Comparison of ENCODE assay signal across 9 cellular contexts in genomic region chr17:50290074-50290702, GRCh38. TPM values are rescaled to one million over a fixed set of nuclear protein-coding genes. Genes with fewer than 3 reads are reported as not detected.
DNase-seq lines count a peak whose midpoint lies in the region; ATAC-seq, FAIRE-seq and TF ChIP-seq lines count a peak whose summit lies in the region.
"Had no signal": no experiment of that assay in that cellular context is flagged by ENCODE, and none has a peak within 500 bp of the region (broad histone marks: within the 10 kb centered on the region; RNA-seq: fewer than 3 reads in every experiment).

No MANE protein-coding gene starts in this region.

- no peaks in the 10 kb centered on the region for H3K36me3 ChIP-seq in DND-41 (ENCODE audit: insufficient read depth, low read length)
- no peaks in the 10 kb centered on the region for H3K36me3 ChIP-seq in K562 (ENCODE audit: control insufficient read depth, insufficient read depth, low read length)
- H3K36me3 ChIP-seq in stomach = no peaks in the 10 kb centered on the region

- in situ Hi-C loops in K562 (cut with MboI) = loop anchor here (5.0 kb wide), 1 partner anchor 193 kb away; the partner anchor contains the start of gene PDK2

- DNase-seq in DND-41 (no peak), NB4 (ENCODE audit: low read depth) (peak; percentile 97), K562 (ENCODE audit: extremely low read depth in 1 of 4, low spot score in 3 of 4) (peak in 1 of 4 experiments; percentile 37), left colon (peak; percentile 50 to 67), stomach (peak; percentile 77)
- DNase-seq in effector CD8-positive, alpha-beta T cell (lab: John Stamatoyannopoulos, UW) = no peak

- TF ChIP-seq RAD21 in K562 (CRISPR knock-in tag; conservative IDR thresholded peaks at IDR 0.05 in 1 of 2, IDR thresholded peaks at IDR 0.05 in 1 of 2) = no peak

- H3K4me2 ChIP-seq in DND-41 (ENCODE audit: insufficient read depth, low read length) (no peak overlapping the region), K562 (ENCODE audit: insufficient read depth, low read length) (peak overlapping the region; percentile 45)

- no peaks in the 10 kb centered on the region for H3K9me1 ChIP-seq in K562 (ENCODE audit: control insufficient read depth, insufficient read depth, low read length)

- FAIRE-seq in K562 (lab: Jason Lieb, UNC) = peak; percentile 72
- FAIRE-seq: islet of Langerhans had no signal

- no peak overlapping the region for H3K4me3 ChIP-seq in DND-41 (ENCODE audit: low read depth in 1 of 2, low read length in 2 of 2)
- H3K4me3 ChIP-seq in NB4 (ENCODE audit: low read depth, low read length) = no peak overlapping the region
- no peak overlapping the region for H3K4me3 ChIP-seq in K562
- peak overlapping the region in 3 of 4 donors; percentile 5 to 21 (median 10) for H3K4me3 ChIP-seq in stomach

- H2AFZ ChIP-seq in DND-41 (ENCODE audit: low read depth, low read length) (no peak overlapping the region), K562 (ENCODE audit: low read depth, low read length) (peak overlapping the region; percentile 83)

- no peaks in the 10 kb centered on the region for H3K79me2 ChIP-seq in DND-41 (ENCODE audit: insufficient read depth, low read length)
- no peaks in the 10 kb centered on the region for H3K79me2 ChIP-seq in K562 (ENCODE audit: control insufficient read depth, insufficient read depth, low read length)

- POLR2A ChIA-PET in K562 (lab: Yijun Ruan, JAX) = interaction anchor here (0.5 to 1.2 kb wide), 6 partner anchors 9 to 1619 kb away, joined by 3 to 5 read pairs (median 3); no protein-coding TSS in a partner anchor

- H3K4me1 ChIP-seq in DND-41 (ENCODE audit: insufficient read depth, low read length) (no peaks in the 10 kb centered on the region), K562 (replicated peaks in 1 of 2; ENCODE audit: control insufficient read depth in 2 of 2, insufficient read depth in 2 of 2, low read length in 2 of 2) (peaks cover 0 to 14% of the 10 kb centered on the region in 2 experiments; a peak in 3 of 5 replicates), stomach (peaks cover 12 to 55% (median 22%) of the 10 kb centered on the region in 4 donors)

- WGBS in K562 (ENCODE audit: insufficient coverage, low coverage, missing lambda C conversion rate) = 3% methylated on average over 8 of the region's 8 CpGs
- WGBS in stomach, 5 donors = 26 to 54% (median 42%) methylated on average over 6 to 8 of the region's 8 CpGs

- H4K20me1 ChIP-seq in DND-41 (ENCODE audit: insufficient read depth, low read length) (no peaks in the 10 kb centered on the region), K562 (replicated peaks; ENCODE audit: control insufficient read depth, insufficient read depth, low read length) (no peaks in the 10 kb centered on the region)

- H3K9ac ChIP-seq in DND-41 (ENCODE audit: low read depth, low read length) (no peak overlapping the region), K562 (ENCODE audit: insufficient read depth in 1 of 2, low read depth in 2 of 2, low read length in 2 of 2) (peak overlapping the region; percentile 4 to 12; a peak in 2 of 4 replicates)

- TF ChIP-seq CTCF in DND-41 (IDR thresholded peaks at IDR 0.05; ENCODE audit: borderline replicate concordance, extremely low read depth, low read length, poor library complexity, severe bottlenecking) (no peak), NB4 (IDR thresholded peaks at IDR 0.05; ENCODE audit: low read depth, low read length) (no peak), K562 (IDR thresholded peaks at IDR 0.05 in 2 of 3, conservative IDR thresholded peaks at IDR 0.05 in 1 of 3; ENCODE audit: insufficient read depth in 2 of 3, low read depth in 1 of 3, low read length in 3 of 3) (no peak), stomach (IDR thresholded peaks at IDR 0.05) (no peak)

- no TSS peak for BruUV-seq in K562 (replicated peaks; lab: Mats Ljungman, UMichigan)

- intact Hi-C loops in K562 (cut with micrococcal nuclease) = loop anchor here (10.0 kb wide), 1 partner anchor 185 kb away; the partner anchor contains the start of gene RSAD1
- intact Hi-C loops in left colon (cut with DNase I, micrococcal nuclease) = loop anchor here in 1 of 2 donors (10.0 kb wide), 1 partner anchor 195 kb away; the partner anchor contains the start of gene PDK2
- intact Hi-C loops in stomach (cut with DNase I; ENCODE audit: low total_unique reads) = no loop called here

- H3K9me3 ChIP-seq in DND-41 (ENCODE audit: insufficient read depth, low read length, severe bottlenecking) (no peaks in the 10 kb centered on the region), K562 (replicated peaks; ENCODE audit: control insufficient read depth, insufficient read depth, low read depth, low read length) (no peaks in the 10 kb centered on the region), stomach (no peaks in the 10 kb centered on the region)

- 0 out of 3 replicates have a peak, but pooled peaks have one; percentile 22 for ATAC-seq in DND-41 (ENCODE audit: insufficient read depth, low read depth)
- peak; percentile 87 for ATAC-seq in K562
- peak; percentile 89 for ATAC-seq in left colon
- no peak for ATAC-seq in HG03280 (IDR thresholded peaks at IDR 0.05; ENCODE audit: unreplicated experiment)
- ATAC-seq in HG03095 (IDR thresholded peaks at IDR 0.05; ENCODE audit: unreplicated experiment) = no peak

- TF ChIP-seq EP300 in K562 (IDR thresholded peaks at IDR 0.05; ENCODE audit: low read length) = peak; percentile 21; the same call in 1 of the 2 replicates
- TF ChIP-seq EP300 in stomach (IDR thresholded peaks at IDR 0.05) = peak; percentile 77

- H3K27me3 ChIP-seq in DND-41 (ENCODE audit: insufficient read depth, low read length, poor library complexity) (peaks cover 21% of the 10 kb centered on the region), K562 (ENCODE audit: control insufficient read depth in 2 of 2, insufficient read depth in 2 of 2, low read length in 2 of 2) (peaks cover 2 to 32% of the 10 kb centered on the region in 2 experiments; a peak in 3 of 5 replicates), stomach (no peaks in the 10 kb centered on the region)

- no peak overlapping the region for H3K27ac ChIP-seq in DND-41 (ENCODE audit: low read length)
- H3K27ac ChIP-seq in K562 (ENCODE audit: extremely low read depth, low read depth, low read length) = no peak overlapping the region; the same call in 2 of the 3 replicates
- H3K27ac ChIP-seq in stomach = peak overlapping the region; percentile 64 to 91 (median 86)

- CTCF ChIA-PET in K562 (lab: Yijun Ruan, JAX; ENCODE audit: low intra/inter-chr PET ratio) = interaction anchor here (0.6 kb wide), 1 partner anchor 15 kb away, joined by 3 read pairs; no protein-coding TSS in a partner anchor

- TF ChIP-seq POLR2A in NB4 (IDR thresholded peaks at IDR 0.05; ENCODE audit: extremely low read depth, insufficient read length) = no peak
- no peak for TF ChIP-seq POLR2A in K562 (conservative IDR thresholded peaks at IDR 0.05)
- no peak for TF ChIP-seq POLR2A in stomach (IDR thresholded peaks at IDR 0.05)

RNA-seq across cellular contexts. Expression of gene TMEM92, which starts 15.9 kb away (rescaled TPM):
- total RNA-seq in K562 (2011; cell fraction: chromatin; rRNA removed; ENCODE audit: low replicate concordance) = 0.62 and 2.3 TPM in 2 replicates
- total RNA-seq in K562 (2011; cell fraction: nucleolus; rRNA removed) = 0.79 and 2.2 TPM in 2 replicates
- 0.44 and 1.2 TPM in 2 replicates for total RNA-seq in K562 (2011; cell fraction: nucleoplasm; rRNA removed)
- total RNA-seq in K562 (2014; rRNA removed) (0.32 TPM in 1 of 2 replicates, not detected in the other), K562 (2014; rRNA removed; fragmentation: Illumina TruSeq; extraction: Trizol) (0.10 and 0.18 TPM in 2 replicates), K562 (2015; rRNA removed; fragmentation: Illumina TruSeq; extraction: Trizol) (0.14 and 0.23 TPM in 2 replicates), K562 (2021) (0.40 and 0.47 TPM in 2 replicates), left colon (1 to 10 TPM; 3.4 to 9.4 TPM), stomach (10 to 100 TPM in 3 of 5 donors, 1 to 10 TPM in 2; 2.7 to 24.9 (median 10.4) TPM)
- polyA plus RNA-seq in K562 (2011; rRNA removed) (0.22 and 1.1 TPM in 2 replicates), K562 (2014; fragmentation: Illumina TruSeq; extraction: Trizol) (2.1 and 2.6 TPM in 2 replicates), K562 (2014; fragmentation: Nextera tagmentation; extraction: Ambion mirVana) (under 1 TPM; 0.59 to 0.81 TPM), K562 (2014; rRNA removed) (0.09 and 0.49 TPM in 2 replicates), stomach (10 to 100 TPM in 2 of 3 donors, 1 to 10 TPM in 1; 9.7 to 16.3 (median 12.2) TPM)
- polyA plus RNA-seq in K562 (2011; cell fraction: cytosol; rRNA removed) = 1.3 and 3.2 TPM in 2 replicates
- polyA plus RNA-seq in K562 (2011; cell fraction: nucleus; rRNA removed) = 1.1 and 1.2 TPM in 2 replicates
- 0.73 and 2.3 TPM in 2 replicates for polyA plus RNA-seq in K562 (2012)
- 0.32 and 0.60 TPM in 2 replicates for polyA minus RNA-seq in K562 (2011; rRNA and poly(A)+ RNA removed)
- 0.64 and 2.3 TPM in 2 replicates for polyA minus RNA-seq in K562 (2011; cell fraction: cytosol; rRNA and poly(A)+ RNA removed)
- polyA minus RNA-seq in K562 (2011; cell fraction: nucleus; rRNA and poly(A)+ RNA removed) = 1.1 and 3.0 TPM in 2 replicates

RNA-seq across cellular contexts. Expression of gene XYLT2, which starts 55.7 kb away (rescaled TPM):
- 16.9 and 49.3 TPM in 2 replicates for total RNA-seq in K562 (2011; cell fraction: chromatin; rRNA removed; ENCODE audit: low replicate concordance)
- 28.8 and 34.7 TPM in 2 replicates for total RNA-seq in K562 (2011; cell fraction: nucleolus; rRNA removed)
- total RNA-seq in K562 (2011; cell fraction: nucleoplasm; rRNA removed) = 27.6 and 29.6 TPM in 2 replicates
- 9.1 and 14.0 TPM in 2 replicates for total RNA-seq in K562 (2014; rRNA removed)
- 2.0 and 2.4 TPM in 2 replicates for total RNA-seq in K562 (2014; rRNA removed; fragmentation: Illumina TruSeq; extraction: Trizol)
- total RNA-seq in K562 (2015; rRNA removed; fragmentation: Illumina TruSeq; extraction: Trizol) = 4.5 and 10.6 TPM in 2 replicates
- 8.9 and 9.5 TPM in 2 replicates for total RNA-seq in K562 (2021)
- polyA plus RNA-seq in K562 (2011; rRNA removed) = 3.8 and 8.4 TPM in 2 replicates
- 7.0 and 11.0 TPM in 2 replicates for polyA plus RNA-seq in K562 (2011; cell fraction: cytosol; rRNA removed)
- polyA plus RNA-seq in K562 (2011; cell fraction: nucleus; rRNA removed) = 19.7 and 30.0 TPM in 2 replicates
- 6.2 and 10.6 TPM in 2 replicates for polyA plus RNA-seq in K562 (2012)
- 4.3 and 6.5 TPM in 2 replicates for polyA plus RNA-seq in K562 (2014; fragmentation: Illumina TruSeq; extraction: Trizol)
- 1 to 10 TPM in 1 of 2 experiments, under 1 TPM in 1; 0.63 to 1.0 TPM for polyA plus RNA-seq in K562 (2014; fragmentation: Nextera tagmentation; extraction: Ambion mirVana)
- 7.3 and 8.0 TPM in 2 replicates for polyA plus RNA-seq in K562 (2014; rRNA removed)
- 6.2 and 7.9 TPM in 2 replicates for polyA minus RNA-seq in K562 (2011; rRNA and poly(A)+ RNA removed)
- polyA minus RNA-seq in K562 (2011; cell fraction: cytosol; rRNA and poly(A)+ RNA removed) = 8.8 and 29.4 TPM in 2 replicates
- 9.4 and 10.1 TPM in 2 replicates for polyA minus RNA-seq in K562 (2011; cell fraction: nucleus; rRNA and poly(A)+ RNA removed)
- 10 to 100 TPM; 18.1 to 20.2 TPM for total RNA-seq in left colon
- total RNA-seq in stomach = 100 to 1,000 TPM in 3 of 5 donors, 10 to 100 TPM in 2; 52.7 to 166 (median 121) TPM
- 100 to 1,000 TPM in 1 of 3 donors, 10 to 100 TPM in 2; 57.4 to 134 (median 72.5) TPM for polyA plus RNA-seq in stomach

Comparison
In these comparisons a context has a peak if more than half of its experiments do, and no peak if none do; other contexts are left out.
1. ATAC-seq: peak in DND-41 (single experiment), K562 (single experiment) and left colon (single experiment); none in HG03280 (single experiment) and HG03095 (single experiment).
2. DNase-seq: peak in NB4 (single experiment), left colon (2 of 2) and stomach (single experiment); none in DND-41 (single experiment) and effector CD8-positive, alpha-beta T cell (single experiment).
3. H3K27ac ChIP-seq: peak in stomach (5 of 5); none in DND-41 (single experiment) and K562 (single experiment).
4. H3K4me3 ChIP-seq: peak in stomach (3 of 4); none in DND-41 (0 of 2), NB4 (single experiment) and K562 (single experiment).